ENCODE assay signal across 1 cellular context in the genomic region with DNA sequence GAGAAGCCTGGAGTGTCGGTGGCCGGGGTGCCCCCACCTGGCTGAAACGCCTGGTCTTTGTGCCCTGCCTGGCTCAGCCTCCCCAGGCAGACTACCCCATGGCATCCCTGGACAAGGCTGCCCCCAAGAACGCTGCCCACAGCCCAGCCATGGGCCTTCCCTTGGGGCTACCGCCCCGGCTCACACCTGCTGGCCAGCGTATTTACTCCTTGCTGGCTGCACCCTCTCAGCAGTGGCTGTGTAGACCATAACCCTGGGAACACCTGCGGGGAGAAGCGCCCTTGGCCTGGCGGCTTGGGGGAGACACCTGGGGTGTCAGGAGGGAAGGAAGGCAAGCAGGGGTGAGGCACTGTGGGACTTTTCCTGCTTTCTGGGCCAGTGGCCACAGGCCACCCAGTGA.
TF ChIP-seq lines count a peak whose summit lies in the region.

No MANE protein-coding gene starts in this region.

TF ChIP-seq in K562, 482 proteins besides CTCF, POLR2A, EP300 and RAD21:
- TF ChIP-seq FOXJ3 (CRISPR knock-in tag; IDR thresholded peaks at IDR 0.05), result no peak
- TF ChIP-seq POLR2G (IDR thresholded peaks at IDR 0.05; ENCODE audit: low read depth, low read length), result peak; percentile 16; the same call in 1 of the 2 replicates
